21 cellular contexts compared by ENCODE assay signal in genomic region chr11:125210112-125210511, GRCh38. TPM values are rescaled to one million over a fixed set of nuclear protein-coding genes. Genes with fewer than 3 reads are reported as not detected.
DNase-seq lines count a peak whose midpoint lies in the region; ATAC-seq, FAIRE-seq and TF ChIP-seq lines count a peak whose summit lies in the region.
"Had no signal": no experiment of that assay in that cellular context is flagged by ENCODE, and none has a peak within 500 bp of the region (broad histone marks: within the 10 kb centered on the region; RNA-seq: fewer than 3 reads in every experiment).

No MANE protein-coding gene starts in this region.

- no peak overlapping the region for H3K4me2 ChIP-seq in DND-41 (ENCODE audit: insufficient read depth, low read length)
- H3K4me2 ChIP-seq in H1 (ENCODE audit: insufficient read depth in 1 of 2, low read depth in 2 of 2, low read length in 2 of 2) = no peak overlapping the region
- H3K4me2 ChIP-seq in mesendoderm (ENCODE audit: low read length) = no peak overlapping the region

- H3K27me3 ChIP-seq in DND-41 (ENCODE audit: insufficient read depth, low read length, poor library complexity) (peaks cover 34% of the 10 kb centered on the region), H1 (replicated peaks in 1 of 4; ENCODE audit: control insufficient read depth in 3 of 4, extremely low read depth in 1 of 4, insufficient read depth in 3 of 4, low read length in 3 of 4) (no peaks in the 10 kb centered on the region; a peak in 3 of 7 replicates), mesendoderm (ENCODE audit: insufficient read depth, low read length, poor library complexity) (no peaks in the 10 kb centered on the region), sigmoid colon (no peaks in the 10 kb centered on the region), esophagus squamous epithelium (no peaks in the 10 kb centered on the region)
- H3K27me3 ChIP-seq: MG63 had no signal

- H3K36me3 Mint-ChIP-seq in activated T-helper 1 cell treated with anti-CD3 and anti-CD28 coated beads, Interleukin-12 subunit alpha, Interleukin-12 subunit beta, Interleukin-2, Interleukin-4 antibody, amounts not matched to agents 30 ng/mL and 10 ng/mL and 1 ng/mL, durations not matched to agents 14 hours and 24 hours and 36 hours (ENCODE audit: low read depth) = no peaks in the 10 kb centered on the region

- TF ChIP-seq RAD21 in H1 (IDR thresholded peaks at IDR 0.05 in 1 of 2, conservative IDR thresholded peaks at IDR 0.05 in 1 of 2; ENCODE audit: low read depth in 2 of 2, low read length in 2 of 2) = no peak

- H3K27ac Mint-ChIP-seq in activated T-helper 1 cell treated with anti-CD3 and anti-CD28 coated beads, Interleukin-12 subunit alpha, Interleukin-12 subunit beta, Interleukin-2, Interleukin-4 antibody, amounts not matched to agents 30 ng/mL and 10 ng/mL and 1 ng/mL, durations not matched to agents 14 hours and 24 hours and 36 hours = no peak overlapping the region

- no peak for FAIRE-seq in H1 (lab: Jason Lieb, UNC)

- H4K91ac ChIP-seq in H1 (replicated peaks; ENCODE audit: insufficient read length, low read length) = no peak overlapping the region

- TF ChIP-seq POLR2A in H1 (IDR thresholded peaks at IDR 0.05; ENCODE audit: control extremely low read depth in 1 of 2, low read depth in 2 of 2, low read length in 2 of 2) (no peak), sigmoid colon (IDR thresholded peaks at IDR 0.05) (no peak), esophagus squamous epithelium (IDR thresholded peaks at IDR 0.05) (no peak)

- no peaks in the 10 kb centered on the region for H3K4me1 ChIP-seq in DND-41 (ENCODE audit: insufficient read depth, low read length)
- peaks cover 12 to 31% (median 17%) of the 10 kb centered on the region in 4 experiments for H3K4me1 ChIP-seq in H1 (replicated peaks in 1 of 4; ENCODE audit: control insufficient read depth in 3 of 4, insufficient read depth in 4 of 4, low read length in 3 of 4)
- peaks cover 13% of the 10 kb centered on the region for H3K4me1 ChIP-seq in mesendoderm (ENCODE audit: control insufficient read depth, low read depth, low read length)
- H3K4me1 ChIP-seq in sigmoid colon = peaks cover 0 to 7% (median under 1%) of the 10 kb centered on the region in 4 donors
- H3K4me1 ChIP-seq in esophagus squamous epithelium = peaks cover 0 to 21% (median 6%) of the 10 kb centered on the region in 3 donors

- 0 out of 2 replicates have a peak overlapping the region, but pooled peaks have one; percentile 48 for H2BK5ac ChIP-seq in H1 (ENCODE audit: low read depth, low read length)
- H2BK5ac ChIP-seq in mesendoderm (ENCODE audit: low read length) = no peak overlapping the region

- no peak overlapping the region; the same call in 1 of the 2 replicates for H3K18ac ChIP-seq in H1 (ENCODE audit: extremely low read depth, low read length)
- H3K18ac ChIP-seq in mesendoderm (ENCODE audit: low read length) = no peak overlapping the region

- H3K56ac ChIP-seq in H1 (replicated peaks; ENCODE audit: insufficient read length, low read depth, low read length) (no peak overlapping the region), mesendoderm (ENCODE audit: low read length) (no peak overlapping the region)

- H3K36me3 ChIP-seq in DND-41 (ENCODE audit: insufficient read depth, low read length) = no peaks in the 10 kb centered on the region
- no peaks in the 10 kb centered on the region for H3K36me3 ChIP-seq in H1 (ENCODE audit: control insufficient read depth in 2 of 4, insufficient read depth in 4 of 4, low read length in 3 of 4)
- no peaks in the 10 kb centered on the region for H3K36me3 ChIP-seq in mesendoderm (ENCODE audit: control insufficient read depth, insufficient read depth, low read length)
- no peaks in the 10 kb centered on the region for H3K36me3 ChIP-seq in sigmoid colon
- H3K36me3 ChIP-seq in esophagus squamous epithelium = no peaks in the 10 kb centered on the region
- H3K36me3 ChIP-seq: MG63 had no signal

- H3K79me2 ChIP-seq in DND-41 (ENCODE audit: insufficient read depth, low read length) = no peaks in the 10 kb centered on the region
- no peaks in the 10 kb centered on the region for H3K79me2 ChIP-seq in H1 (ENCODE audit: control insufficient read depth in 1 of 2, insufficient read depth in 2 of 2, low read length in 2 of 2)
- no peaks in the 10 kb centered on the region for H3K79me2 ChIP-seq in mesendoderm (ENCODE audit: control insufficient read depth, insufficient read depth, low read length)

- 0 out of 2 replicates have a peak overlapping the region, but pooled peaks have one; percentile 53 for H2AK5ac ChIP-seq in H1 (ENCODE audit: low read depth, low read length)
- no peak overlapping the region for H2AK5ac ChIP-seq in mesendoderm (ENCODE audit: low read length)

- H3K23ac ChIP-seq in H1 (ENCODE audit: insufficient read length) (no peak overlapping the region), mesendoderm (ENCODE audit: low read length) (no peak overlapping the region)

- 74% methylated on average over 3 of the region's 3 CpGs; no CpG with 5 or more reads in 1 of the 2 experiments for WGBS in H1 (ENCODE audit: extremely low coverage in 1 of 2, insufficient coverage in 1 of 2, insufficient read length in 1 of 2, insufficient replicate concordance in 2 of 2, low coverage in 1 of 2, low lambda C conversion rate in 2 of 2, missing lambda C conversion rate in 1 of 2), 2 experiments
- no CpG with 5 or more reads among the region's 3 CpGs for WGBS in mesendoderm (ENCODE audit: extremely low coverage, insufficient coverage, low lambda C conversion rate)
- 74 to 77% methylated on average over 3 of the region's 3 CpGs for WGBS in sigmoid colon, 2 donors
- WGBS in esophagus squamous epithelium, 2 donors = 56% methylated on average over 2 of the region's 3 CpGs; no CpG with 5 or more reads in 1 of the 2 donors

- H4K8ac ChIP-seq in H1 (ENCODE audit: extremely low read depth, insufficient read depth, low read length) (no peak overlapping the region), mesendoderm (ENCODE audit: low read depth, low read length) (no peak overlapping the region)

- H3K27ac ChIP-seq in DND-41 (ENCODE audit: low read length) (no peak overlapping the region), H1 (ENCODE audit: low read depth, low read length) (no peak overlapping the region), mesendoderm (ENCODE audit: low read depth, low read length) (no peak overlapping the region), sigmoid colon (no peak overlapping the region), esophagus squamous epithelium (no peak overlapping the region)

- intact Hi-C loops in sigmoid colon (cut with DNase I) (no loop called here), esophagus squamous epithelium (cut with DNase I) (no loop called here)
- intact Hi-C loops in activated T-helper 1 cell treated with anti-CD3 and anti-CD28 coated beads, Interleukin-12 subunit alpha, Interleukin-12 subunit beta, Interleukin-2, Interleukin-4 antibody, amounts not matched to agents 30 ng/mL and 10 ng/mL and 1 ng/mL, durations not matched to agents 14 hours and 24 hours and 36 hours (cut with micrococcal nuclease) = no loop called here

- H2BK120ac ChIP-seq in H1 (replicated peaks; ENCODE audit: low read depth, low read length) (no peak overlapping the region), mesendoderm (ENCODE audit: low read depth, low read length) (no peak overlapping the region)

- no peak overlapping the region for H2BK15ac ChIP-seq in H1 (ENCODE audit: low read length)
- no peak overlapping the region for H2BK15ac ChIP-seq in mesendoderm (replicated peaks; ENCODE audit: low read depth)

- H2BK12ac ChIP-seq in H1 (ENCODE audit: low read depth, low read length) = 0 out of 2 replicates have a peak overlapping the region, but pooled peaks have one; percentile 60

- no peaks in the 10 kb centered on the region for H3K4me1 Mint-ChIP-seq in activated T-helper 1 cell treated with anti-CD3 and anti-CD28 coated beads, Interleukin-12 subunit alpha, Interleukin-12 subunit beta, Interleukin-2, Interleukin-4 antibody, amounts not matched to agents 30 ng/mL and 10 ng/mL and 1 ng/mL, durations not matched to agents 14 hours and 24 hours and 36 hours (ENCODE audit: low read depth)

- H4K5ac ChIP-seq in H1 (ENCODE audit: insufficient read length, low read depth, low read length) (no peak overlapping the region), mesendoderm (ENCODE audit: low read length) (no peak overlapping the region)

- H3K23me2 ChIP-seq in H1 (ENCODE audit: low read depth, low read length) = no peaks in the 10 kb centered on the region; the same call in 1 of the 2 replicates

- H3K4ac ChIP-seq in H1 (replicated peaks; ENCODE audit: insufficient read length, low read depth, low read length) = no peak overlapping the region
- H3K4ac ChIP-seq in mesendoderm (ENCODE audit: low read depth, low read length) = no peak overlapping the region

- H4K20me1 ChIP-seq in DND-41 (ENCODE audit: insufficient read depth, low read length) (no peaks in the 10 kb centered on the region), H1 (replicated peaks in 1 of 2; ENCODE audit: control insufficient read depth in 1 of 2, insufficient read depth in 2 of 2, low read length in 2 of 2) (no peaks in the 10 kb centered on the region)

- peaks cover 7% of the 10 kb centered on the region for H3K27me3 Mint-ChIP-seq in activated T-helper 1 cell treated with anti-CD3 and anti-CD28 coated beads, Interleukin-12 subunit alpha, Interleukin-12 subunit beta, Interleukin-2, Interleukin-4 antibody, amounts not matched to agents 30 ng/mL and 10 ng/mL and 1 ng/mL, durations not matched to agents 14 hours and 24 hours and 36 hours (ENCODE audit: insufficient read depth)

- H3K4me3 ChIP-seq in DND-41 (ENCODE audit: low read depth in 1 of 2, low read length in 2 of 2) (no peak overlapping the region), H1 (ENCODE audit: extremely low read depth in 1 of 4, insufficient read depth in 2 of 4, low read depth in 3 of 4, low read length in 4 of 4) (no peak overlapping the region), mesendoderm (ENCODE audit: low read length) (no peak overlapping the region), sigmoid colon (no peak overlapping the region), esophagus squamous epithelium (no peak overlapping the region)
- H3K4me3 ChIP-seq: MG63 had no signal

- H2AFZ ChIP-seq in DND-41 (ENCODE audit: low read depth, low read length) (no peak overlapping the region), H1 (ENCODE audit: low read length) (no peak overlapping the region)

- H3K4me3 Mint-ChIP-seq in activated T-helper 1 cell treated with anti-CD3 and anti-CD28 coated beads, Interleukin-12 subunit alpha, Interleukin-12 subunit beta, Interleukin-2, Interleukin-4 antibody, amounts not matched to agents 30 ng/mL and 10 ng/mL and 1 ng/mL, durations not matched to agents 14 hours and 24 hours and 36 hours = no peak overlapping the region

- no peak for ATAC-seq in DND-41 (ENCODE audit: insufficient read depth, low read depth)
- no peak for ATAC-seq in HG03139 (IDR thresholded peaks at IDR 0.05; ENCODE audit: unreplicated experiment)
- ATAC-seq: Panc1 had no signal

- H3K9ac ChIP-seq in DND-41 (ENCODE audit: low read depth, low read length) = no peak overlapping the region
- no peak overlapping the region for H3K9ac ChIP-seq in H1 (replicated peaks in 1 of 4; ENCODE audit: extremely low read depth in 1 of 4, low read depth in 3 of 4, low read length in 3 of 4)
- H3K9ac ChIP-seq in mesendoderm (ENCODE audit: low read length) = no peak overlapping the region

- TF ChIP-seq EP300 in H1 (IDR thresholded peaks at IDR 0.05; ENCODE audit: borderline replicate concordance in 1 of 2, low read depth in 2 of 2, low read length in 2 of 2) (no peak), sigmoid colon (IDR thresholded peaks at IDR 0.05) (no peak)

- POLR2A ChIA-PET in H1 (lab: Charles Lee; ENCODE audit: partially characterized antibody) = no interaction called here

- no peaks in the 10 kb centered on the region for H3K9me3 Mint-ChIP-seq in activated T-helper 1 cell treated with anti-CD3 and anti-CD28 coated beads, Interleukin-12 subunit alpha, Interleukin-12 subunit beta, Interleukin-2, Interleukin-4 antibody, amounts not matched to agents 30 ng/mL and 10 ng/mL and 1 ng/mL, durations not matched to agents 14 hours and 24 hours and 36 hours

- no peak overlapping the region for H3K14ac ChIP-seq in H1 (ENCODE audit: insufficient read length)

- H3K79me1 ChIP-seq in H1 (ENCODE audit: low read depth, low read length) (no peaks in the 10 kb centered on the region), mesendoderm (ENCODE audit: low read length) (no peaks in the 10 kb centered on the region)

- H3K9me3 ChIP-seq in DND-41 (ENCODE audit: insufficient read depth, low read length, severe bottlenecking) (no peaks in the 10 kb centered on the region), H1 (ENCODE audit: insufficient read depth in 2 of 2, low read depth in 1 of 2, low read length in 1 of 2) (no peaks in the 10 kb centered on the region), sigmoid colon (no peaks in the 10 kb centered on the region), esophagus squamous epithelium (no peaks in the 10 kb centered on the region)
- H3K9me3 ChIP-seq: MG63 had no signal

- no peak for TF ChIP-seq CTCF in DND-41 (IDR thresholded peaks at IDR 0.05; ENCODE audit: borderline replicate concordance, extremely low read depth, low read length, poor library complexity, severe bottlenecking)
- no peak for TF ChIP-seq CTCF in H1 (IDR thresholded peaks at IDR 0.05; ENCODE audit: control extremely low read depth in 1 of 3, insufficient read depth in 1 of 3, low read depth in 1 of 3, low read length in 3 of 3)
- no peak for TF ChIP-seq CTCF in sigmoid colon (IDR thresholded peaks at IDR 0.05)
- TF ChIP-seq CTCF in esophagus squamous epithelium (IDR thresholded peaks at IDR 0.05) = no peak

- DNase-seq in DND-41 = peak; percentile 5
- no peak for DNase-seq in H1 (ENCODE audit: low read depth in 1 of 2, low spot score in 2 of 2)
- DNase-seq in mesendoderm = peak; percentile 50
- DNase-seq in sigmoid colon = peak; percentile 13
- DNase-seq in esophagus squamous epithelium (lab: John Stamatoyannopoulos, UW) = no peak
- no peak for DNase-seq in RPMI8226
- DNase-seq in activated T-helper 1 cell treated with anti-CD3 and anti-CD28 coated beads, Interleukin-12 subunit alpha, Interleukin-12 subunit beta, Interleukin-2, Interleukin-4 antibody, amounts not matched to agents 30 ng/mL and 10 ng/mL and 1 ng/mL, durations not matched to agents 14 hours and 24 hours and 36 hours (ENCODE audit: low spot score) = no peak
- DNase-seq: 8988T, DMS79 treated with DMSO at 0.1 percent for 48 hours, GDM1, HCEC 1CT, Kasumi-1, MG63, NCI-H1092, NCI-H1436 treated with DMSO at 0.1 percent for 48 hours, NCI-H2029 treated with DMSO at 0.1 percent for 48 hours, NCI-H2171 treated with DMSO at 0.1 percent for 48 hours, NCI-H446 treated with DMSO at 0.1 percent for 48 hours, NCI-H69 had no signal

- CTCF ChIA-PET in H1 (lab: Charles Lee; ENCODE audit: partially characterized antibody) = interaction anchor here (1.3 kb wide), 1 partner anchor 45 kb away, joined by 4 read pairs; no protein-coding TSS in a partner anchor

- no peak overlapping the region for H2BK20ac ChIP-seq in H1 (ENCODE audit: low read length)

RNA-seq across cellular contexts. Expression of gene PKNOX2, which starts 45.6 kb away (rescaled TPM):
- total RNA-seq in H1 (2021; fragmentation: NEBNext Ultra II Directional; extraction: Animal tissue kit (Norgen Biotek cat#: 25700)) = 1.9 and 2.0 TPM in 2 replicates
- polyA plus RNA-seq in H1 (2011; rRNA removed) (2.0 and 2.5 TPM in 2 replicates), sigmoid colon (1 to 10 TPM in 1 of 3 donors, under 1 TPM in 2; 0.23 to 1.2 (median 0.60) TPM)
- 1.3 TPM for polyA plus RNA-seq in H1 (2011; cell fraction: cytosol; rRNA removed)
- polyA plus RNA-seq in H1 (2011; cell fraction: nucleus; rRNA removed) = 2.1 TPM
- 2.4 to 3.4 TPM (median 2.8 TPM) in 4 replicates for polyA plus RNA-seq in H1 (2012, experiment 1 of 2)
- polyA plus RNA-seq in H1 (2012, experiment 2 of 2) = 1.4 TPM
- polyA plus RNA-seq in H1 (2013, experiment 1 of 2) = 0.26 TPM
- polyA plus RNA-seq in H1 (2013, experiment 2 of 2) = 0.24 TPM
- polyA minus RNA-seq in H1 (2011; rRNA and poly(A)+ RNA removed) = 1.8 and 1.9 TPM in 2 replicates
- polyA minus RNA-seq in H1 (2011; cell fraction: cytosol; rRNA and poly(A)+ RNA removed) = 1.4 TPM
- 5.6 TPM for polyA minus RNA-seq in H1 (2011; cell fraction: nucleus; rRNA and poly(A)+ RNA removed)
- polyA plus RNA-seq in mesendoderm (2013, experiment 1 of 2) = 0.46 TPM
- 0.59 TPM for polyA plus RNA-seq in mesendoderm (2013, experiment 2 of 2)
- total RNA-seq in sigmoid colon (1 to 10 TPM; 1.4 to 4.7 (median 1.7) TPM), esophagus squamous epithelium (1 to 10 TPM in 2 of 4 donors, under 1 TPM in 1, not detected in 1; 0.40 to 5.9 (median 1.1) TPM)
- not detected in 2 replicates for total RNA-seq in activated T-helper 1 cell treated with anti-CD3 and anti-CD28 coated beads, Interleukin-12 subunit alpha, Interleukin-12 subunit beta, Interleukin-2, Interleukin-4 antibody, amounts not matched to agents 30 ng/mL and 10 ng/mL and 1 ng/mL, durations not matched to agents 14 hours and 24 hours and 36 hours

Comparison
In these comparisons a context has a peak if more than half of its experiments do, and no peak if none do; other contexts are left out.
1. DNase-seq: peak in DND-41 (single experiment), mesendoderm (single experiment) and sigmoid colon (single experiment); none in H1 (0 of 2), esophagus squamous epithelium (single experiment), RPMI8226 (single experiment) and activated T-helper 1 cell treated with anti-CD3 and anti-CD28 coated beads, Interleukin-12 subunit alpha, Interleukin-12 subunit beta, Interleukin-2, Interleukin-4 antibody, amounts not matched to agents 30 ng/mL and 10 ng/mL and 1 ng/mL, durations not matched to agents 14 hours and 24 hours and 36 hours (single experiment).